In the genomic region with DNA sequence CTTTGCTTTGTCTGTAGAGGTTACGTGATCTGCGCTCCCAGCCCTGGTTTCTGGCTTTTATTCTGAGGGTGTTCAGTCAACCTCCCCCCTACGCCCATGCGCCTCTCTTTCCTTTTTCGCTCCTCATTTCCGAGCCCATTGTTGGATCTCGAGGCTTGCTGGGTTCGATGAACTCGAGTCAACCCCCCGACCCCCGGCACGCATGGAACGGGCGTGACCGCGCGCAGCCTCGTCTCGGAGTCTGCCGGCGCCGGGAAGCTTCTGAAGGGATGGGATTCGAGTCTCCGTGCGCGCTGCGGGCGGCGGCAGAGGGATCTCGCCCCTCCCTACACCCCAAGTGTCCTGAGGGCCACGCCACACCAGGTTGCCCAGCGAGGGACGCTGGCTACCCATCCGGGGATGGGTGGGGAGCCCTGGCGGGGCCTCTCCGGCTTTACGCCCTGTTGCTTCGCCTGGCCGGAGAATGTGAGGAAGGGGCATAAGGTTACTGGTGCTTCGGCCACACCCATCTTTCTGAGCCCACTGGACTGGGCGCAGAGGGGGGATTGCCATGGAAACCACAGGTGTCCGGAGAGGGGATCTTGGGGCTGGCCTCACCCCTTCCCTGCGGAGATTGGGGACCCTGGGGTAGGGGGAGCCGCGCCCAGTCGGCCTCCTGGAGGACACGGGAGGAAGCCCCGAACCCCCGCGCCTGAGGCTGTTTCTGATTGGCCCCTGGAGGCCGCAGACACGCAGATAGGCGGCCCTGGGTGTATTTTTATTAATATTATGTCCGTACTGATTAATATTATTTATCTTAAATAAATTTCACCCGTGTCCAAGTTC, we compare ENCODE assay signal across 10 cellular contexts. TPM values are rescaled to one million over a fixed set of nuclear protein-coding genes. Genes with fewer than 3 reads are reported as not detected.
DNase-seq lines count a peak whose midpoint lies in the region; ATAC-seq and TF ChIP-seq lines count a peak whose summit lies in the region.
"Had no signal": no experiment of that assay in that cellular context is flagged by ENCODE, and none has a peak within 500 bp of the region (broad histone marks: within the 10 kb centered on the region; RNA-seq: fewer than 3 reads in every experiment).

No MANE protein-coding gene starts in this region.

- TF ChIP-seq POLR2A in upper lobe of left lung (IDR thresholded peaks at IDR 0.05): no peak

- WGBS in heart right ventricle, 2 donors: 6 to 7% methylated on average over 55 of the region's 55 CpGs
- 11 to 13% methylated on average over 32 to 35 of the region's 55 CpGs for WGBS in mesodermal cell (ENCODE audit: insufficient coverage in 2 of 2), 2 experiments
- WGBS in upper lobe of left lung, 2 donors: 6 to 8% methylated on average over 29 to 40 of the region's 55 CpGs

- no peak for ATAC-seq in heart right ventricle
- no peak for ATAC-seq in activated naive CD8-positive, alpha-beta T cell treated with anti-CD3 and anti-CD28 coated beads, Interleukin-2, amount 10 ng/mL, durations not matched to agents 7 days and 5 days (ENCODE audit: low read depth)
- no peak for ATAC-seq in upper lobe of left lung (ENCODE audit: low FRiP score in 2 of 2)
- no peak for ATAC-seq in HG03342 (IDR thresholded peaks at IDR 0.05; ENCODE audit: unreplicated experiment)
- ATAC-seq in HG03095 (IDR thresholded peaks at IDR 0.05; ENCODE audit: unreplicated experiment): no peak

- DNase-seq in heart right ventricle (no peak), cardiac septum (ENCODE audit: low spot score) (no peak), upper lobe of left lung (peak in 1 of 2 donors; percentile 82), NCI-H446 (lab: John Stamatoyannopoulos, UW) (no peak)
- DNase-seq in activated naive CD8-positive, alpha-beta T cell treated with anti-CD3 and anti-CD28 coated beads, Interleukin-2, amount 10 ng/mL, durations not matched to agents 7 days and 5 days: no peak
- DNase-seq: colonic mucosa had no signal

- H3K27me3 ChIP-seq in heart right ventricle (peaks cover 0 to 63% (median 35%) of the 10 kb centered on the region in 7 donors), upper lobe of left lung (peaks cover 0 to 41% (median 13%) of the 10 kb centered on the region in 4 donors)

- intact Hi-C loops in heart right ventricle (cut with DNase I) (loop anchor here in 3 of 10 donors (2.0 kb wide), 1 partner anchor 53 kb away; no protein-coding TSS in a partner anchor), cardiac septum (cut with DNase I) (loop anchor here (2.0 kb wide), 1 partner anchor 47 kb away; no protein-coding TSS in a partner anchor)

- POLR2A ChIA-PET in activated naive CD8-positive, alpha-beta T cell treated with anti-CD3 and anti-CD28 coated beads, Interleukin-2, amount 10 ng/mL, durations not matched to agents 7 days and 5 days (lab: Charles Lee): no interaction called here

- H3K4me1 ChIP-seq in heart right ventricle (peaks cover 13 to 32% (median 24%) of the 10 kb centered on the region in 9 donors), mesodermal cell (ENCODE audit: control insufficient read depth, insufficient read depth, low read length, poor library complexity, severe bottlenecking) (peaks cover 21% of the 10 kb centered on the region), upper lobe of left lung (peaks cover 20 to 44% (median 22%) of the 10 kb centered on the region in 4 donors)

- H3K27ac Mint-ChIP-seq in activated naive CD8-positive, alpha-beta T cell treated with anti-CD3 and anti-CD28 coated beads, Interleukin-2, amount 10 ng/mL, durations not matched to agents 7 days and 5 days: no peak overlapping the region

- peak overlapping the region; percentile 52 for H3K4me3 Mint-ChIP-seq in activated naive CD8-positive, alpha-beta T cell treated with anti-CD3 and anti-CD28 coated beads, Interleukin-2, amount 10 ng/mL, durations not matched to agents 7 days and 5 days

- H3K27ac ChIP-seq in heart right ventricle (no peak overlapping the region), mesodermal cell (ENCODE audit: low read depth, low read length, severe bottlenecking) (no peak overlapping the region), upper lobe of left lung (no peak overlapping the region)
- H3K27ac ChIP-seq: colonic mucosa had no signal

- H3K36me3 Mint-ChIP-seq in activated naive CD8-positive, alpha-beta T cell treated with anti-CD3 and anti-CD28 coated beads, Interleukin-2, amount 10 ng/mL, durations not matched to agents 7 days and 5 days: no peaks in the 10 kb centered on the region

- H3K27me3 Mint-ChIP-seq in activated naive CD8-positive, alpha-beta T cell treated with anti-CD3 and anti-CD28 coated beads, Interleukin-2, amount 10 ng/mL, durations not matched to agents 7 days and 5 days: peaks cover 80% of the 10 kb centered on the region

- H3K9me3 ChIP-seq in heart right ventricle (no peaks in the 10 kb centered on the region), mesodermal cell (ENCODE audit: control insufficient read depth, low read length) (no peaks in the 10 kb centered on the region), upper lobe of left lung (no peaks in the 10 kb centered on the region)
- H3K9me3 ChIP-seq: colonic mucosa had no signal

- peaks cover 10% of the 10 kb centered on the region for H3K4me1 Mint-ChIP-seq in activated naive CD8-positive, alpha-beta T cell treated with anti-CD3 and anti-CD28 coated beads, Interleukin-2, amount 10 ng/mL, durations not matched to agents 7 days and 5 days

- no peak for TF ChIP-seq EP300 in upper lobe of left lung (IDR thresholded peaks at IDR 0.05)

- H3K4me3 ChIP-seq in heart right ventricle (peak overlapping the region in 9 of 10 donors; percentile 77 to 94 (median 85)), mesodermal cell (ENCODE audit: extremely low read depth, insufficient read depth, low read length, poor library complexity, severe bottlenecking) (peak overlapping the region; percentile 57), upper lobe of left lung (peak overlapping the region in 3 of 4 donors; percentile 58 to 91 (median 75))

- H3K9me3 Mint-ChIP-seq in activated naive CD8-positive, alpha-beta T cell treated with anti-CD3 and anti-CD28 coated beads, Interleukin-2, amount 10 ng/mL, durations not matched to agents 7 days and 5 days: no peaks in the 10 kb centered on the region

- TF ChIP-seq CTCF in heart right ventricle (IDR thresholded peaks at IDR 0.05) (no peak), upper lobe of left lung (IDR thresholded peaks at IDR 0.05) (no peak)

- H3K36me3 ChIP-seq in heart right ventricle: no peaks in the 10 kb centered on the region
- H3K36me3 ChIP-seq in mesodermal cell (ENCODE audit: control insufficient read depth, insufficient read depth, low read length): no peaks in the 10 kb centered on the region
- no peaks in the 10 kb centered on the region for H3K36me3 ChIP-seq in upper lobe of left lung
- H3K36me3 ChIP-seq: colonic mucosa had no signal

RNA-seq across cellular contexts. Expression of a gene that starts 1.8 kb away (rescaled TPM):
- 10 to 100 TPM; 17.4 to 63.3 (median 34.4) TPM for total RNA-seq in heart right ventricle
- 10 to 100 TPM in 1 of 2 donors, under 1 TPM in 1; 0.90 to 10.5 TPM for polyA plus RNA-seq in heart right ventricle
- 44.4 TPM for total RNA-seq in cardiac septum
- total RNA-seq in activated naive CD8-positive, alpha-beta T cell treated with anti-CD3 and anti-CD28 coated beads, Interleukin-2, amount 10 ng/mL, durations not matched to agents 7 days and 5 days: under 1 TPM; 0.69 to 0.74 TPM
- polyA plus RNA-seq in mesodermal cell (2013, experiment 1 of 2): 5.3 TPM
- polyA plus RNA-seq in mesodermal cell (2013, experiment 2 of 2): 3.9 TPM
- 1 to 10 TPM; 2.1 to 3.7 (median 2.8) TPM for total RNA-seq in upper lobe of left lung

RNA-seq across cellular contexts. Expression of a gene that starts 51.5 kb away (rescaled TPM):
- total RNA-seq in heart right ventricle: not detected
- not detected for polyA plus RNA-seq in heart right ventricle
- not detected for total RNA-seq in cardiac septum
- not detected for total RNA-seq in activated naive CD8-positive, alpha-beta T cell treated with anti-CD3 and anti-CD28 coated beads, Interleukin-2, amount 10 ng/mL, durations not matched to agents 7 days and 5 days
- not detected for polyA plus RNA-seq in mesodermal cell (2013, experiment 1 of 2)
- polyA plus RNA-seq in mesodermal cell (2013, experiment 2 of 2): not detected
- not detected for total RNA-seq in upper lobe of left lung
- total RNA-seq: colonic mucosa, posterior vena cava had no signal
